26 cellular contexts compared by ENCODE assay signal in genomic region chr17:47953945-47954344, GRCh38. TPM values are rescaled to one million over a fixed set of nuclear protein-coding genes. Genes with fewer than 3 reads are reported as not detected.
A peak's percentile ranks its signal among the peaks of the same experiment; 100 is the strongest.
DNase-seq lines count a peak whose midpoint lies in the region; ATAC-seq and TF ChIP-seq lines count a peak whose summit lies in the region.
"Had no signal": no experiment of that assay in that cellular context is flagged by ENCODE, and none has a peak within 500 bp of the region (broad histone marks: within the 10 kb centered on the region; RNA-seq: fewer than 3 reads in every experiment).

No MANE protein-coding gene starts in this region.

- H2BK120ac ChIP-seq in H9 (ENCODE audit: low read depth, low read length, poor library complexity, severe bottlenecking) = no peak overlapping the region

- H3K4ac ChIP-seq in H9 (ENCODE audit: low read depth, low read length) = no peak overlapping the region

- TF ChIP-seq CTCF in H9 (conservative IDR thresholded peaks at IDR 0.05) (peak; percentile 37; the same call in 2 of the 3 replicates), choroid plexus epithelial cell (conservative IDR thresholded peaks at IDR 0.05; ENCODE audit: low read depth, low read length) (peak; percentile 31), mucosa of descending colon (IDR thresholded peaks at IDR 0.05) (no peak), thyroid gland (IDR thresholded peaks at IDR 0.05) (peak in 2 of 6 experiments; percentile 17 to 21), ascending aorta (IDR thresholded peaks at IDR 0.05) (no peak)

- H4K5ac ChIP-seq in H9 (ENCODE audit: insufficient read length, low read depth, low read length) = no peak overlapping the region

- H3K4me2 ChIP-seq in H9 (ENCODE audit: insufficient read depth, insufficient read length, low read length) = no peak overlapping the region
- H3K4me2 ChIP-seq: KMS-11 had no signal

- H3T11ph ChIP-seq in H9 (ENCODE audit: low read length) = no peak overlapping the region

- H3K27me3 ChIP-seq in H9 (ENCODE audit: insufficient read depth, low read length) = no peaks in the 10 kb centered on the region
- H3K27me3 ChIP-seq in thyroid gland = no peaks in the 10 kb centered on the region
- no peaks in the 10 kb centered on the region for H3K27me3 ChIP-seq in ascending aorta
- H3K27me3 ChIP-seq: esophagus muscularis mucosa, right atrium auricular region had no signal

- no peak for TF ChIP-seq POLR2A in thyroid gland (IDR thresholded peaks at IDR 0.05)

- no peak overlapping the region for H3K27ac Mint-ChIP-seq in H9
- H3K27ac Mint-ChIP-seq in stimulated activated memory B cell treated with anti-CD40 and anti-IgM and Interleukin-4, amounts not matched to agents 10 μg/mL and 1 μg/mL and 100 μg/mL, for 72 hours = no peak overlapping the region
- H3K27ac Mint-ChIP-seq: activated naive CD8-positive, alpha-beta T cell treated with anti-CD3 and anti-CD28 coated beads for 36 hours; activated T-helper 1 cell treated with anti-CD3 and anti-CD28 coated beads, Interleukin-12 subunit alpha, Interleukin-12 subunit beta, Interleukin-2, Interleukin-4 antibody, amounts not matched to agents 30 ng/mL and 10 ng/mL and 1 ng/mL, durations not matched to agents 14 hours and 24 hours and 36 hours had no signal

- no peaks in the 10 kb centered on the region for H3K36me3 Mint-ChIP-seq in H9 (ENCODE audit: insufficient read depth in 1 of 3, low read depth in 3 of 3)
- H3K36me3 Mint-ChIP-seq in stimulated activated memory B cell treated with anti-CD40 and anti-IgM and Interleukin-4, amounts not matched to agents 10 μg/mL and 1 μg/mL and 100 μg/mL, for 72 hours = peaks cover 24% of the 10 kb centered on the region

- H2BK5ac ChIP-seq in H9 (ENCODE audit: insufficient read length, low read length) = no peak overlapping the region

- H3K9me3 ChIP-seq in H9 (ENCODE audit: control insufficient read depth, low read depth, low read length) = no peaks in the 10 kb centered on the region
- H3K9me3 ChIP-seq in mucosa of descending colon = no peaks in the 10 kb centered on the region
- no peaks in the 10 kb centered on the region for H3K9me3 ChIP-seq in thyroid gland
- H3K9me3 ChIP-seq in ascending aorta = no peaks in the 10 kb centered on the region
- H3K9me3 ChIP-seq: esophagus muscularis mucosa, HAP-1, right atrium auricular region had no signal

- no peak overlapping the region for H4K8ac ChIP-seq in H9 (replicated peaks; ENCODE audit: insufficient read length, low read depth, low read length)

- DNase-seq in H9 (no peak), choroid plexus epithelial cell (ENCODE audit: low read depth) (peak; percentile 12), mucosa of descending colon (no peak), thyroid gland (no peak), RKO (ENCODE audit: low spot score) (no peak), ascending aorta (ENCODE audit: low spot score in 2 of 2) (no peak)
- DNase-seq in stimulated activated CD4-positive, alpha-beta T cell treated with anti-CD3 and anti-CD28 coated beads, Interleukin-4, amount 100 ng/mL, for 4 hours = no peak
- DNase-seq: activated CD4-positive, CD25-positive, alpha-beta regulatory T cell treated with anti-CD3 and anti-CD28 coated beads, Interleukin-2, amount 50 U/mL, for 72 hours; activated naive CD8-positive, alpha-beta T cell treated with anti-CD3 and anti-CD28 coated beads for 36 hours; NCI-H1048; NCI-H2081 treated with DMSO at 0.1 percent for 48 hours; NCI-H524; stimulated activated naive CD4-positive, alpha-beta T cell treated with Interleukin-2 at 50 U/mL for 16 hours; T1000 had no signal

- H2BK15ac ChIP-seq in H9 (ENCODE audit: low read depth, low read length) = no peak overlapping the region

- no peak overlapping the region for H3K56ac ChIP-seq in H9 (ENCODE audit: insufficient read length, low read depth, low read length)

- H3K18ac ChIP-seq in H9 (ENCODE audit: insufficient read length, low read depth, low read length) = no peak overlapping the region

- no peaks in the 10 kb centered on the region for H3K9me3 Mint-ChIP-seq in H9
- no peaks in the 10 kb centered on the region for H3K9me3 Mint-ChIP-seq in stimulated activated memory B cell treated with anti-CD40 and anti-IgM and Interleukin-4, amounts not matched to agents 10 μg/mL and 1 μg/mL and 100 μg/mL, for 72 hours
- H3K9me3 Mint-ChIP-seq: activated naive CD8-positive, alpha-beta T cell treated with anti-CD3 and anti-CD28 coated beads for 36 hours; activated T-helper 1 cell treated with anti-CD3 and anti-CD28 coated beads, Interleukin-12 subunit alpha, Interleukin-12 subunit beta, Interleukin-2, Interleukin-4 antibody, amounts not matched to agents 30 ng/mL and 10 ng/mL and 1 ng/mL, durations not matched to agents 14 hours and 24 hours and 36 hours had no signal

- no peak overlapping the region for H4K91ac ChIP-seq in H9 (ENCODE audit: insufficient read length, low read depth, low read length)

- no peaks in the 10 kb centered on the region for H3K36me3 ChIP-seq in mucosa of descending colon (ENCODE audit: low read depth)
- peaks cover 0 to 3% of the 10 kb centered on the region in 2 donors for H3K36me3 ChIP-seq in thyroid gland
- H3K36me3 ChIP-seq in ascending aorta = no peaks in the 10 kb centered on the region
- H3K36me3 ChIP-seq: right atrium auricular region had no signal

- H4K20me1 ChIP-seq in H9 (ENCODE audit: control insufficient read depth, insufficient read depth, insufficient read length) = no peaks in the 10 kb centered on the region

- no peak overlapping the region for H2BK20ac ChIP-seq in H9 (ENCODE audit: low read depth, low read length, poor library complexity, severe bottlenecking)

- no peaks in the 10 kb centered on the region for H3K79me1 ChIP-seq in H9 (ENCODE audit: insufficient read depth, low read depth, low read length, poor library complexity, severe bottlenecking)

- no peak overlapping the region for H3K14ac ChIP-seq in H9 (ENCODE audit: insufficient read depth, low read length)

- no peak overlapping the region for H2BK12ac ChIP-seq in H9 (ENCODE audit: insufficient read length, low read depth, low read length)

- no peak overlapping the region for H3K4me3 ChIP-seq in choroid plexus epithelial cell (ENCODE audit: low read depth, low read length)
- peak overlapping the region; percentile 52 for H3K4me3 ChIP-seq in mucosa of descending colon
- no peak overlapping the region for H3K4me3 ChIP-seq in thyroid gland (replicated peaks in 1 of 3)
- H3K4me3 ChIP-seq in ascending aorta = no peak overlapping the region
- H3K4me3 ChIP-seq: esophagus muscularis mucosa, HAP-1, right atrium auricular region had no signal

- no peak overlapping the region for H2AK5ac ChIP-seq in H9 (ENCODE audit: insufficient read length, low read length)

- no peaks in the 10 kb centered on the region for H3K79me2 ChIP-seq in H9 (ENCODE audit: insufficient read depth, low read length)

- no peak overlapping the region for H2AFZ ChIP-seq in H9 (ENCODE audit: low read length)

- H3K27ac ChIP-seq in H9 (ENCODE audit: insufficient read length, low read depth, low read length) (no peak overlapping the region), thyroid gland (peak overlapping the region; percentile 92 to 97 (median 96)), ascending aorta (no peak overlapping the region)
- H3K27ac ChIP-seq: esophagus muscularis mucosa, KMS-11, right atrium auricular region had no signal

- no peaks in the 10 kb centered on the region; the same call in 1 of the 2 replicates for H3K4me1 ChIP-seq in H9 (ENCODE audit: insufficient read depth, low read length)
- peaks cover 43% of the 10 kb centered on the region for H3K4me1 ChIP-seq in mucosa of descending colon (ENCODE audit: low read depth)
- peaks cover 62 to 72% of the 10 kb centered on the region in 2 donors for H3K4me1 ChIP-seq in thyroid gland
- peaks cover 3 to 4% of the 10 kb centered on the region in 2 donors for H3K4me1 ChIP-seq in ascending aorta

- H3K23ac ChIP-seq in H9 (ENCODE audit: insufficient read length, low read depth, low read length) = no peak overlapping the region

- H3K9ac ChIP-seq in H9 (ENCODE audit: extremely low read depth, insufficient read length, low read length) = no peak overlapping the region
- H3K9ac ChIP-seq: KMS-11 had no signal

- intact Hi-C loops in mucosa of descending colon (cut with DNase I, micrococcal nuclease) = loop anchor here in 1 of 2 donors (5.0 kb wide), 1 partner anchor 58 kb away; no protein-coding TSS in a partner anchor
- intact Hi-C loops in thyroid gland (cut with DNase I) = no loop called here
- intact Hi-C loops in ascending aorta (cut with DNase I) = no loop called here

- no peak overlapping the region for H3K4me3 Mint-ChIP-seq in H9
- H3K4me3 Mint-ChIP-seq in stimulated activated memory B cell treated with anti-CD40 and anti-IgM and Interleukin-4, amounts not matched to agents 10 μg/mL and 1 μg/mL and 100 μg/mL, for 72 hours = no peak overlapping the region
- H3K4me3 Mint-ChIP-seq: activated naive CD8-positive, alpha-beta T cell treated with anti-CD3 and anti-CD28 coated beads for 36 hours; activated T-helper 1 cell treated with anti-CD3 and anti-CD28 coated beads, Interleukin-12 subunit alpha, Interleukin-12 subunit beta, Interleukin-2, Interleukin-4 antibody, amounts not matched to agents 30 ng/mL and 10 ng/mL and 1 ng/mL, durations not matched to agents 14 hours and 24 hours and 36 hours had no signal

- H3K4me1 Mint-ChIP-seq in H9 = peaks cover 20 to 38% of the 10 kb centered on the region in 2 experiments
- H3K4me1 Mint-ChIP-seq in stimulated activated memory B cell treated with anti-CD40 and anti-IgM and Interleukin-4, amounts not matched to agents 10 μg/mL and 1 μg/mL and 100 μg/mL, for 72 hours = peaks cover 13% of the 10 kb centered on the region

- no peaks in the 10 kb centered on the region for H3K23me2 ChIP-seq in H9 (ENCODE audit: insufficient read length, low read depth, low read length, poor library complexity, severe bottlenecking)

- no peak for ATAC-seq in mucosa of descending colon
- ATAC-seq in stimulated activated memory B cell treated with anti-CD40 and anti-IgM and Interleukin-4, amounts not matched to agents 10 μg/mL and 1 μg/mL and 100 μg/mL, for 72 hours = no peak

- peaks cover 8% of the 10 kb centered on the region for H3K27me3 Mint-ChIP-seq in H9 (ENCODE audit: low read depth)
- H3K27me3 Mint-ChIP-seq in stimulated activated memory B cell treated with anti-CD40 and anti-IgM and Interleukin-4, amounts not matched to agents 10 μg/mL and 1 μg/mL and 100 μg/mL, for 72 hours = no peaks in the 10 kb centered on the region
- H3K27me3 Mint-ChIP-seq: activated naive CD8-positive, alpha-beta T cell treated with anti-CD3 and anti-CD28 coated beads for 36 hours had no signal

RNA-seq across cellular contexts. Expression of gene PRR15L, which starts 3.7 kb away (rescaled TPM):
- total RNA-seq in H9 (2021) (not detected in 2 replicates), mucosa of descending colon (100 to 1,000 TPM; 101 to 347 (median 243) TPM), thyroid gland (100 to 1,000 TPM in 3 of 4 donors, 10 to 100 TPM in 1; 63.6 to 150 (median 127) TPM), ascending aorta (not detected)
- total RNA-seq: activated CD8-positive, alpha-beta memory T cell treated with anti-CD3 and anti-CD28 coated beads for 36 hours; activated naive CD8-positive, alpha-beta T cell treated with anti-CD3 and anti-CD28 coated beads for 36 hours; activated T-helper 1 cell treated with anti-CD3 and anti-CD28 coated beads, Interleukin-12 subunit alpha, Interleukin-12 subunit beta, Interleukin-2, Interleukin-4 antibody, amounts not matched to agents 30 ng/mL and 10 ng/mL and 1 ng/mL, durations not matched to agents 14 hours and 24 hours and 36 hours; dermis microvascular lymphatic vessel endothelial cell; esophagus muscularis mucosa; glomerular endothelial cell; lung microvascular endothelial cell; OCI-LY7; SK-MEL-5 had no signal

RNA-seq across cellular contexts. Expression of gene PNPO, which starts 12.6 kb away (rescaled TPM):
- total RNA-seq in H9 (2021) (6.7 and 7.3 TPM in 2 replicates), mucosa of descending colon (10 to 100 TPM; 22.8 to 32.0 (median 24.8) TPM), thyroid gland (100 to 1,000 TPM in 1 of 4 donors, 10 to 100 TPM in 3; 47.3 to 103 (median 78.9) TPM), ascending aorta (36.7 TPM)

RNA-seq across cellular contexts. Expression of gene CDK5RAP3, which starts 17.0 kb away (rescaled TPM):
- 144 and 149 TPM in 2 replicates for total RNA-seq in H9 (2021)
- total RNA-seq in mucosa of descending colon = 100 to 1,000 TPM; 136 to 215 (median 163) TPM
- total RNA-seq in thyroid gland = 100 to 1,000 TPM; 165 to 221 (median 193) TPM
- total RNA-seq in ascending aorta = 52.3 TPM

RNA-seq across cellular contexts. Expression of gene SP2, which starts 57.9 kb away (rescaled TPM):
- 19.3 and 20.0 TPM in 2 replicates for total RNA-seq in H9 (2021)
- 10 to 100 TPM; 21.7 to 24.2 (median 21.7) TPM for total RNA-seq in mucosa of descending colon
- total RNA-seq in thyroid gland = 10 to 100 TPM in 3 of 4 donors, 1 to 10 TPM in 1; 7.1 to 14.1 (median 12.3) TPM
- total RNA-seq in ascending aorta = 198 TPM

Comparison
In these comparisons a context has a peak if more than half of its experiments do, and no peak if none do; other contexts are left out.
1. H3K27ac ChIP-seq: peak in thyroid gland (3 of 3); none in H9 (single experiment) and ascending aorta (0 of 2).
2. CTCF ChIP-seq: peak in H9 (single experiment) and choroid plexus epithelial cell (single experiment); none in mucosa of descending colon (single experiment) and ascending aorta (0 of 3).
3. RNA of gene PRR15L, which starts 3.7 kb away (total RNA-seq): 101 to 347 TPM in mucosa of descending colon and 63.6 to 150 TPM in thyroid gland; not detected in H9 and not detected in ascending aorta (single experiment); every median in the first group is over 10 times any median in the second.